Comparison of ENCODE assay signal across 17 cellular contexts in genomic region chr2:172107690-172108586, GRCh38. TPM values are rescaled to one million over a fixed set of nuclear protein-coding genes. Genes with fewer than 3 reads are reported as not detected.
DNase-seq lines count a peak whose midpoint lies in the region; ATAC-seq and TF ChIP-seq lines count a peak whose summit lies in the region.
"Had no signal": no experiment of that assay in that cellular context is flagged by ENCODE, and none has a peak within 500 bp of the region (broad histone marks: within the 10 kb centered on the region; RNA-seq: fewer than 3 reads in every experiment).

No MANE protein-coding gene starts in this region.

- H3K9me2 ChIP-seq in SK-N-SH: no peaks in the 10 kb centered on the region

- no peaks in the 10 kb centered on the region for H4K20me1 ChIP-seq in SK-N-SH (ENCODE audit: insufficient read depth)

- H3F3A ChIP-seq in SK-N-SH (replicated peaks; ENCODE audit: insufficient read depth): peaks cover 7% of the 10 kb centered on the region

- no peak overlapping the region for H2AFZ ChIP-seq in SK-N-SH (ENCODE audit: low read depth)

- no peaks in the 10 kb centered on the region for H3K9me3 Mint-ChIP-seq in effector memory CD8-positive, alpha-beta T cell
- H3K9me3 Mint-ChIP-seq in neural crest cell: no peaks in the 10 kb centered on the region
- H3K9me3 Mint-ChIP-seq: nephron had no signal

- no peak overlapping the region for H3K27ac Mint-ChIP-seq in effector memory CD8-positive, alpha-beta T cell
- no peak overlapping the region for H3K27ac Mint-ChIP-seq in neural crest cell (ENCODE audit: unreplicated experiment)
- H3K27ac Mint-ChIP-seq: nephron had no signal

- TF ChIP-seq EP300 in SK-N-SH (IDR thresholded peaks at IDR 0.05; ENCODE audit: borderline replicate concordance in 1 of 2, low read depth in 1 of 2, low read length in 1 of 2) (no peak), stomach (IDR thresholded peaks at IDR 0.05) (no peak)

- no peaks in the 10 kb centered on the region for H3K79me2 ChIP-seq in SK-N-SH (ENCODE audit: insufficient read depth)

- CTCF ChIA-PET in SK-N-SH (lab: Yijun Ruan, JAX): interaction anchor here (0.8 to 8.7 kb wide), 12 partner anchors 8 to 535 kb away, joined by 3 to 96 read pairs (median 6); no protein-coding TSS in a partner anchor
- CTCF ChIA-PET in GM10248 (lab: Yijun Ruan, JAX): interaction anchor here (0.5 to 12.3 kb wide), 10 partner anchors 13 to 534 kb away, joined by 3 to 162 read pairs (median 6); no protein-coding TSS in a partner anchor

- TF ChIP-seq CTCF in SK-N-SH (IDR thresholded peaks at IDR 0.05) (no peak), GM10248 (IDR thresholded peaks at IDR 0.05; ENCODE audit: control extremely low read depth, extremely low read depth, low read depth, missing control alignments) (no peak), neural crest cell (conservative IDR thresholded peaks at IDR 0.05) (no peak), stomach (IDR thresholded peaks at IDR 0.05) (no peak)

- H3K36me3 Mint-ChIP-seq in effector memory CD8-positive, alpha-beta T cell (ENCODE audit: insufficient read depth): peaks cover 17% of the 10 kb centered on the region
- no peaks in the 10 kb centered on the region for H3K36me3 Mint-ChIP-seq in neural crest cell (ENCODE audit: low read depth)

- POLR2A ChIA-PET in SK-N-SH (lab: Yijun Ruan, JAX) (no interaction called here), GM10248 (lab: Yijun Ruan, JAX) (no interaction called here)

- no peak overlapping the region for H3K27ac ChIP-seq in SK-N-SH (ENCODE audit: low read depth in 2 of 2, low read length in 1 of 2)
- no peak overlapping the region for H3K27ac ChIP-seq in stomach
- H3K27ac ChIP-seq: 22Rv1, adrenal gland, foreskin keratinocyte had no signal

- H3K9ac ChIP-seq in SK-N-SH: no peak overlapping the region

- H3K4me3 ChIP-seq in SK-N-SH (ENCODE audit: low read depth in 2 of 2, low read length in 1 of 2): no peak overlapping the region
- no peak overlapping the region for H3K4me3 ChIP-seq in stomach
- H3K4me3 ChIP-seq: adrenal gland had no signal

- intact Hi-C loops in stomach (cut with DNase I; ENCODE audit: low total_unique reads): loop anchor here (10.0 kb wide), 2 partner anchors 293 to 403 kb away; no protein-coding TSS in a partner anchor

- DNase-seq in SK-N-SH: peak; percentile 21
- DNase-seq in GM10248 (ENCODE audit: extremely low spot score): peak; percentile 16
- DNase-seq in effector memory CD8-positive, alpha-beta T cell: no peak
- no peak for DNase-seq in neural crest cell (ENCODE audit: low read depth, low spot score)
- no peak for DNase-seq in NCI-H69 (lab: John Stamatoyannopoulos, UW)
- no peak for DNase-seq in NK-92 treated with Interleukin-12 subunit alpha and Interleukin-12 subunit beta, amount 100 ng/mL, for 24 hours (lab: John Stamatoyannopoulos, UW)
- no peak for DNase-seq in stomach
- DNase-seq: adrenal gland, DND-41, foreskin keratinocyte, MM.1S, NCI-H2107, NCI-H774 had no signal

- ATAC-seq in SK-N-SH treated with all-trans-retinoic acid at 6 μM for 48 hours: no peak
- ATAC-seq in effector memory CD8-positive, alpha-beta T cell (replicated peaks): no peak
- ATAC-seq: foreskin keratinocyte had no signal

- H3K4me1 ChIP-seq in SK-N-SH (ENCODE audit: control insufficient read depth in 1 of 2, insufficient read depth in 2 of 2, low read depth in 1 of 2, low read length in 1 of 2): peaks cover 0 to 15% of the 10 kb centered on the region in 2 experiments; a peak in 2 of 4 replicates
- peaks cover 18 to 35% (median 30%) of the 10 kb centered on the region in 4 donors for H3K4me1 ChIP-seq in stomach

- no peaks in the 10 kb centered on the region for H3K36me3 ChIP-seq in SK-N-SH (replicated peaks in 1 of 2; ENCODE audit: control insufficient read depth in 1 of 2, insufficient read depth in 2 of 2, low read length in 1 of 2)
- H3K36me3 ChIP-seq in stomach: no peaks in the 10 kb centered on the region
- H3K36me3 ChIP-seq: adrenal gland had no signal

- no peak for TF ChIP-seq POLR2A in stomach (IDR thresholded peaks at IDR 0.05)

- peaks cover 17 to 20% of the 10 kb centered on the region in 2 donors for H3K4me1 Mint-ChIP-seq in effector memory CD8-positive, alpha-beta T cell (ENCODE audit: low read depth in 2 of 2)
- H3K4me1 Mint-ChIP-seq in neural crest cell: peaks cover 29% of the 10 kb centered on the region

- H3K4me2 ChIP-seq in SK-N-SH: no peak overlapping the region

- H3K27me3 Mint-ChIP-seq in effector memory CD8-positive, alpha-beta T cell: peaks cover 55 to 75% of the 10 kb centered on the region in 2 donors
- peaks cover 64% of the 10 kb centered on the region for H3K27me3 Mint-ChIP-seq in neural crest cell (ENCODE audit: low read depth)

- no peak for TF ChIP-seq RAD21 in SK-N-SH (IDR thresholded peaks at IDR 0.05; ENCODE audit: low read length)

- H3K9me3 ChIP-seq in SK-N-SH (no peaks in the 10 kb centered on the region), stomach (no peaks in the 10 kb centered on the region)
- H3K9me3 ChIP-seq: adrenal gland had no signal

- WGBS in SK-N-SH (ENCODE audit: low lambda C conversion rate): 81% methylated on average over 44 of the region's 51 CpGs
- 18 to 29% (median 20%) methylated on average over 40 to 51 of the region's 51 CpGs for WGBS in stomach, 5 donors

- peak overlapping the region; percentile 1 to 3 for H3K4me3 Mint-ChIP-seq in effector memory CD8-positive, alpha-beta T cell
- H3K4me3 Mint-ChIP-seq in neural crest cell: peak overlapping the region; percentile 38

- H3K27me3 ChIP-seq in SK-N-SH (ENCODE audit: insufficient read depth) (no peaks in the 10 kb centered on the region), stomach (peaks cover 23 to 82% (median 69%) of the 10 kb centered on the region in 3 donors)
- H3K27me3 ChIP-seq: foreskin keratinocyte had no signal

TF ChIP-seq in SK-N-SH, 30 proteins besides CTCF, POLR2A, EP300 and RAD21 (continues in another document):
- TF ChIP-seq MAX (IDR thresholded peaks at IDR 0.05; ENCODE audit: low read depth) (no peak), RCOR1 (IDR thresholded peaks at IDR 0.05; ENCODE audit: low read length) (no peak), FOXJ3 (CRISPR knock-in tag; IDR thresholded peaks at IDR 0.05) (no peak), ZBTB33 (IDR thresholded peaks at IDR 0.05; ENCODE audit: borderline replicate concordance, low read depth) (no peak)

TF ChIP-seq in SK-N-SH treated with all-trans-retinoic acid at 6 μM for 48 hours, 23 proteins besides CTCF, POLR2A, EP300 and RAD21:
- TF ChIP-seq OSR1 (CRISPR knock-in tag; IDR thresholded peaks at IDR 0.05) (no peak), ZNF565 (CRISPR knock-in tag; conservative IDR thresholded peaks at IDR 0.05; ENCODE audit: low read depth) (no peak), ISL1 (CRISPR knock-in tag; IDR thresholded peaks at IDR 0.05) (no peak)

RNA-seq across cellular contexts. Expression of gene DLX2, which starts 5.2 kb away (rescaled TPM):
- polyA plus RNA-seq in SK-N-SH (2012; rRNA removed) (0.02 TPM in 2 replicates), stomach (under 1 TPM in 1 of 3 donors, not detected in 2; 0.03 TPM)
- 0.03 TPM in 2 replicates for polyA plus RNA-seq in SK-N-SH (2012; cell fraction: cytosol; rRNA removed)
- 0.13 and 0.15 TPM in 2 replicates for polyA plus RNA-seq in SK-N-SH (2012; cell fraction: nucleus; rRNA removed)
- total RNA-seq in neural crest cell (21.1 and 22.6 TPM in 2 replicates), stomach (not detected)
- total RNA-seq: liver had no signal
- polyA plus RNA-seq: liver had no signal

RNA-seq across cellular contexts. Expression of gene DLX1, which starts 22.6 kb away (rescaled TPM):
- polyA plus RNA-seq in SK-N-SH (2012; rRNA removed) (0.07 and 0.13 TPM in 2 replicates), stomach (under 1 TPM in 1 of 3 donors, not detected in 2; 0.25 TPM)
- 0.09 and 0.12 TPM in 2 replicates for polyA plus RNA-seq in SK-N-SH (2012; cell fraction: cytosol; rRNA removed)
- 0.22 and 0.37 TPM in 2 replicates for polyA plus RNA-seq in SK-N-SH (2012; cell fraction: nucleus; rRNA removed)
- total RNA-seq in neural crest cell (48.9 and 51.5 TPM in 2 replicates), stomach (1 to 10 TPM in 1 of 5 donors, not detected in 4; 1.1 TPM)
- total RNA-seq: liver had no signal
- polyA plus RNA-seq: liver had no signal

Comparison
In these comparisons a context has a peak if more than half of its experiments do, and no peak if none do; other contexts are left out.
1. DNase-seq: peak in SK-N-SH (single experiment) and GM10248 (single experiment); none in effector memory CD8-positive, alpha-beta T cell (0 of 3), neural crest cell (single experiment), NCI-H69 (single experiment), NK-92 treated with Interleukin-12 subunit alpha and Interleukin-12 subunit beta, amount 100 ng/mL, for 24 hours (single experiment) and stomach (single experiment).
2. RNA of gene DLX2, which starts 5.2 kb away (total RNA-seq): 21.1 to 22.6 TPM in neural crest cell; not detected in stomach; every median in the first group is over 10 times any median in the second.
3. RNA of gene DLX1, which starts 22.6 kb away (total RNA-seq): 48.9 to 51.5 TPM in neural crest cell; 1.1 TPM in stomach; every median in the first group is over 10 times any median in the second.